In genomic region chr3:133753779-133754164, GRCh38 we compare ENCODE assay signal across 25 cellular contexts. TPM values are rescaled to one million over a fixed set of nuclear protein-coding genes. Genes with fewer than 3 reads are reported as not detected.
"Had no signal": no experiment of that assay in that cellular context is flagged by ENCODE, and none has a peak within 500 bp of the region (broad histone marks: within the 10 kb centered on the region; RNA-seq: fewer than 3 reads in every experiment).

No MANE protein-coding gene starts in this region.

- H3K36me3 Mint-ChIP-seq: immature natural killer cell; mesothelial cell of epicardium; naive B cell; natural killer cell treated with Interleukin-12 subunit alpha and Interleukin-12 subunit beta and Interleukin-15 and Interleukin-18, amount 100 ng/mL, for 72 hours had no signal

- H3K4me3 ChIP-seq: mucosa of descending colon, right lobe of liver, thyroid gland, vagina had no signal

- ATAC-seq: effector memory CD8-positive, alpha-beta T cell; left colon; mucosa of descending colon; natural killer cell treated with Interleukin-12 subunit alpha and Interleukin-12 subunit beta and Interleukin-15 and Interleukin-18, amount 100 ng/mL, for 72 hours had no signal

- H3K4me1 Mint-ChIP-seq: immature natural killer cell, naive B cell, neural crest cell had no signal

- H3K27ac Mint-ChIP-seq: effector memory CD8-positive, alpha-beta T cell; immature natural killer cell; mesothelial cell of epicardium; natural killer cell treated with Interleukin-12 subunit alpha and Interleukin-12 subunit beta and Interleukin-15 and Interleukin-18, amount 100 ng/mL, for 72 hours; progenitor cell of endocrine pancreas had no signal

- H3K4me1 ChIP-seq: parathyroid adenoma, thyroid gland, vagina had no signal

- DNase-seq: cortex of kidney; effector memory CD8-positive, alpha-beta T cell; hypothalamus; immature natural killer cell; islet precursor cell; kidney glomerular epithelial cell; left colon; mesenchymal stem cell; mucosa of descending colon; naive B cell; small intestine; stimulated activated CD4-positive, alpha-beta T cell treated with anti-CD3 and anti-CD28 coated beads, Interleukin-15, amount 100 ng/mL, for 24 hours; stimulated activated CD4-positive, alpha-beta T cell treated with anti-CD3 and anti-CD28 coated beads, Interleukin-2, amount 100 ng/mL, for 48 hours; stimulated activated naive CD4-positive, alpha-beta T cell treated with Interleukin-2 at 50 U/mL for 16 hours; thyroid gland; trophoblast cell had no signal

- H3K27ac ChIP-seq: neutrophil, parathyroid adenoma, thyroid gland, vagina had no signal

- H3K36me3 ChIP-seq: neutrophil, thyroid gland, vagina had no signal

- H3K4me3 Mint-ChIP-seq: effector memory CD8-positive, alpha-beta T cell; immature natural killer cell; mesothelial cell of epicardium; naive B cell; natural killer cell treated with Interleukin-12 subunit alpha and Interleukin-12 subunit beta and Interleukin-15 and Interleukin-18, amount 100 ng/mL, for 72 hours; neural crest cell had no signal

- H3K9me3 ChIP-seq: mucosa of descending colon, neutrophil, right lobe of liver, thyroid gland, vagina had no signal

- H3K9me3 Mint-ChIP-seq: effector memory CD8-positive, alpha-beta T cell; mesothelial cell of epicardium; naive B cell; natural killer cell treated with Interleukin-12 subunit alpha and Interleukin-12 subunit beta and Interleukin-15 and Interleukin-18, amount 100 ng/mL, for 72 hours; neural crest cell had no signal

- H3K27me3 ChIP-seq: right lobe of liver, thyroid gland, vagina had no signal

RNA-seq across cellular contexts. Expression of gene TF, which starts 7.6 kb away (rescaled TPM):
- total RNA-seq: fibroblast of villous mesenchyme had no signal
